In genomic region chr2:238321467-238321866, GRCh38 we compare ENCODE assay signal across 8 cellular contexts. TPM values are rescaled to one million over a fixed set of nuclear protein-coding genes. Genes with fewer than 3 reads are reported as not detected.
A peak's percentile ranks its signal among the peaks of the same experiment; 100 is the strongest.
DNase-seq lines count a peak whose midpoint lies in the region; ATAC-seq and TF ChIP-seq lines count a peak whose summit lies in the region.

No MANE protein-coding gene starts in this region.

- no peak for TF ChIP-seq CTCF in C4-2B (conservative IDR thresholded peaks at IDR 0.05)
- no peak for TF ChIP-seq CTCF in neural crest cell (conservative IDR thresholded peaks at IDR 0.05)

- DNase-seq in MG63 (no peak), neural crest cell (ENCODE audit: low read depth, low spot score) (no peak), NCI-H510A treated with DMSO at 0.1 percent for 48 hours (lab: John Stamatoyannopoulos, UW) (no peak), NCI-H1694 (lab: John Stamatoyannopoulos, UW) (no peak), kidney glomerular epithelial cell (lab: John Stamatoyannopoulos, UW) (no peak)

- WGBS in ectodermal cell, 2 experiments: 77 to 80% methylated on average over 9 of the region's 9 CpGs

- peaks cover 2% of the 10 kb centered on the region for H3K36me3 Mint-ChIP-seq in neural crest cell (ENCODE audit: low read depth)

- peaks cover 9% of the 10 kb centered on the region for H3K4me1 ChIP-seq in ectodermal cell (ENCODE audit: control insufficient read depth, insufficient read depth, low read length)

- H3K27me3 ChIP-seq in MG63 (no peaks in the 10 kb centered on the region), ectodermal cell (ENCODE audit: control insufficient read depth, insufficient read depth, low read length, poor library complexity, severe bottlenecking) (peaks cover 18% of the 10 kb centered on the region)

- H3K27me3 Mint-ChIP-seq in neural crest cell (ENCODE audit: low read depth): peaks cover 5% of the 10 kb centered on the region

- H3K36me3 ChIP-seq in MG63 (no peaks in the 10 kb centered on the region), ectodermal cell (ENCODE audit: control insufficient read depth, insufficient read depth, low read length) (no peaks in the 10 kb centered on the region)

- H3K27ac ChIP-seq in C4-2B (peak overlapping the region; percentile 72), ectodermal cell (ENCODE audit: insufficient read depth, low read depth, low read length, poor library complexity, severe bottlenecking) (no peak overlapping the region)

- H3K4me3 ChIP-seq in MG63 (peak overlapping the region; percentile 57), ectodermal cell (ENCODE audit: insufficient read depth, low read depth, low read length) (peak overlapping the region; percentile 64)

- peaks cover 15% of the 10 kb centered on the region for H3K4me1 Mint-ChIP-seq in neural crest cell

- no peak for ATAC-seq in GM19023 (IDR thresholded peaks at IDR 0.05; ENCODE audit: unreplicated experiment)

- H3K27ac Mint-ChIP-seq in neural crest cell (ENCODE audit: unreplicated experiment): no peak overlapping the region

- H3K4me3 Mint-ChIP-seq in neural crest cell: peak overlapping the region; percentile 89

- H3K9me3 ChIP-seq in MG63: peaks cover 6% of the 10 kb centered on the region
- H3K9me3 ChIP-seq in ectodermal cell (ENCODE audit: control insufficient read depth, low read length): no peaks in the 10 kb centered on the region

- no peaks in the 10 kb centered on the region for H3K9me3 Mint-ChIP-seq in neural crest cell

RNA-seq across cellular contexts. Expression of gene TRAF3IP1, which starts 1.1 kb away (rescaled TPM):
- 3.3 and 3.8 TPM in 2 replicates for total RNA-seq in MG63 (2014; rRNA removed; shearing (Covaris generic); ENCODE audit: low replicate concordance)
- polyA plus RNA-seq in ectodermal cell (2013, experiment 1 of 4): 19.0 TPM
- 15.4 TPM for polyA plus RNA-seq in ectodermal cell (2013, experiment 2 of 4)
- 12.0 TPM for polyA plus RNA-seq in ectodermal cell (2013, experiment 3 of 4)
- 12.4 TPM for polyA plus RNA-seq in ectodermal cell (2013, experiment 4 of 4)
- total RNA-seq in neural crest cell: 19.3 and 20.7 TPM in 2 replicates

RNA-seq across cellular contexts. Expression of gene PER2, which starts 33.1 kb away (rescaled TPM):
- total RNA-seq in MG63 (2014; rRNA removed; shearing (Covaris generic); ENCODE audit: low replicate concordance): 0.54 and 0.72 TPM in 2 replicates
- polyA plus RNA-seq in ectodermal cell (2013, experiment 1 of 4): 3.7 TPM
- 3.3 TPM for polyA plus RNA-seq in ectodermal cell (2013, experiment 2 of 4)
- 3.6 TPM for polyA plus RNA-seq in ectodermal cell (2013, experiment 3 of 4)
- polyA plus RNA-seq in ectodermal cell (2013, experiment 4 of 4): 4.7 TPM
- total RNA-seq in neural crest cell: 8.6 TPM in 2 replicates
